In genomic region chr3:100893590-100893989, GRCh38 we compare ENCODE assay signal across 8 cellular contexts.
DNase-seq lines count a peak whose midpoint lies in the region; ATAC-seq, FAIRE-seq and TF ChIP-seq lines count a peak whose summit lies in the region.

No MANE protein-coding gene starts in this region.

- intact Hi-C loops in HCT116 (cut with micrococcal nuclease) (loop anchor here (1.0 to 10.0 kb wide), 3 partner anchors 303 to 579 kb away; no protein-coding TSS in a partner anchor), GM12878 (cut with micrococcal nuclease; ENCODE audit: unreplicated experiment) (loop anchor here (5.0 kb wide), 1 partner anchor 489 kb away; no protein-coding TSS in a partner anchor)

- H3K36me3 ChIP-seq in HCT116 (ENCODE audit: control insufficient read depth in 1 of 2, insufficient read depth in 2 of 2, low read length in 2 of 2) (no peaks in the 10 kb centered on the region), GM12878 (ENCODE audit: control insufficient read depth in 2 of 2, insufficient read depth in 2 of 2, low read length in 1 of 2) (no peaks in the 10 kb centered on the region), liver (ENCODE audit: control insufficient read depth in 4 of 4, insufficient read depth in 3 of 4, low read depth in 1 of 4, low read length in 3 of 4) (no peaks in the 10 kb centered on the region)

- H3K4me1 ChIP-seq in HCT116 (ENCODE audit: control insufficient read depth in 1 of 2, insufficient read depth in 2 of 2, low read length in 2 of 2) (no peaks in the 10 kb centered on the region), GM12878 (ENCODE audit: control insufficient read depth, insufficient read depth, low read length) (peaks cover 7% of the 10 kb centered on the region), liver (ENCODE audit: control insufficient read depth in 4 of 4, insufficient read depth in 4 of 4, low read length in 3 of 4) (no peaks in the 10 kb centered on the region)

- TF ChIP-seq EP300 in GM12878 (IDR thresholded peaks at IDR 0.05; ENCODE audit: borderline replicate concordance in 1 of 2, control insufficient read depth in 1 of 2, low read depth in 2 of 2, low read length in 2 of 2), result no peak

- RAD21 ChIA-PET in HCT116 (lab: Charles Lee; ENCODE audit: low non-redundant PET in 1 of 2, low total read pairs in 2 of 2, uncharacterized antibody in 2 of 2, unreplicated experiment in 2 of 2), result interaction anchor here (0.8 to 1.5 kb wide), 2 partner anchors 302 kb away, joined by 4 to 6 read pairs; no protein-coding TSS in a partner anchor
- RAD21 ChIA-PET in GM12878 (lab: Charles Lee; ENCODE audit: unreplicated experiment), result no interaction called here

- H3K79me2 ChIP-seq in HCT116 (ENCODE audit: insufficient read depth, low read length), result no peaks in the 10 kb centered on the region
- no peaks in the 10 kb centered on the region for H3K79me2 ChIP-seq in GM12878 (ENCODE audit: control insufficient read depth, insufficient read depth, low read length)

- DNase-seq in AG04449 (ENCODE audit: low read depth, low spot score) (no peak), HCT116 (ENCODE audit: low read depth, low spot score) (no peak), GM12878 (ENCODE audit: low read depth, low spot score) (no peak), MV-4-11 (lab: John Stamatoyannopoulos, UW) (no peak), NCI-H446 treated with DMSO at 0.1 percent for 48 hours (lab: John Stamatoyannopoulos, UW) (no peak), DMS153 treated with DMSO at 0.1 percent for 48 hours (lab: John Stamatoyannopoulos, UW; ENCODE audit: unreplicated experiment) (no peak)
- DNase-seq in stimulated activated CD4-positive, alpha-beta T cell treated with anti-CD3 and anti-CD28 coated beads, Interleukin-2, amount 100 ng/mL, for 48 hours, result no peak

- H4K20me1 ChIP-seq in HCT116 (ENCODE audit: insufficient read depth) (no peaks in the 10 kb centered on the region), GM12878 (ENCODE audit: control insufficient read depth, insufficient read depth) (no peaks in the 10 kb centered on the region)

- POLR2A ChIA-PET in AG04449 (lab: Yijun Ruan, JAX) (interaction anchor here (0.8 kb wide), 1 partner anchor 303 kb away, joined by 3 read pairs; no protein-coding TSS in a partner anchor), HCT116 (lab: Charles Lee) (no interaction called here), GM12878 (lab: Charles Lee) (no interaction called here)

- TF ChIP-seq CTCF in AG04449 (IDR thresholded peaks at IDR 0.05; ENCODE audit: insufficient read depth, low read length, missing control alignments) (peak; percentile 64), HCT116 (IDR thresholded peaks at IDR 0.05 in 2 of 3, conservative IDR thresholded peaks at IDR 0.05 in 1 of 3; ENCODE audit: borderline replicate concordance in 1 of 3, insufficient read depth in 1 of 3, low read depth in 2 of 3, low read length in 2 of 3) (peak; percentile 53 to 71 (median 58); a peak in 5 of 6 replicates), GM12878 (IDR thresholded peaks at IDR 0.05 in 2 of 3, conservative IDR thresholded peaks at IDR 0.05 in 1 of 3; ENCODE audit: control insufficient read depth in 2 of 3, extremely low read depth in 1 of 3, insufficient read depth in 1 of 3, low read depth in 3 of 3, low read length in 3 of 3) (peak in 2 of 3 experiments; percentile 4 to 24; a peak in 2 of 6 replicates), liver (IDR thresholded peaks at IDR 0.05; ENCODE audit: low read depth, low read length, missing input control) (no peak)

- TF ChIP-seq POLR2A in HCT116 (IDR thresholded peaks at IDR 0.05; ENCODE audit: borderline replicate concordance, extremely low read depth, insufficient read depth, insufficient read length) (no peak), GM12878 (IDR thresholded peaks at IDR 0.05; ENCODE audit: low read depth, low read length) (no peak)

- in situ Hi-C loops in GM12878 (cut with MboI), result no loop called here

- CTCF ChIA-PET in AG04449 (lab: Yijun Ruan, JAX), result interaction anchor here (0.7 to 5.6 kb wide), 26 partner anchors 8 to 489 kb away, joined by 3 to 129 read pairs (median 5); no protein-coding TSS in a partner anchor
- CTCF ChIA-PET in HCT116 (lab: Charles Lee), result interaction anchor here (0.6 to 3.0 kb wide), 9 partner anchors 8 to 488 kb away, joined by 3 to 51 read pairs (median 3); no protein-coding TSS in a partner anchor
- CTCF ChIA-PET in GM12878 (lab: Yijun Ruan, JAX), result interaction anchor here (1.0 to 1.7 kb wide), 2 partner anchors 15 to 28 kb away, joined by 3 read pairs; no protein-coding TSS in a partner anchor

- H2AFZ ChIP-seq in HCT116 (ENCODE audit: low read depth, low read length, poor library complexity, severe bottlenecking) (no peak overlapping the region), GM12878 (ENCODE audit: control insufficient read depth, low read depth, low read length) (no peak overlapping the region)

- H3K27me3 ChIP-seq in HCT116 (ENCODE audit: insufficient read depth, low read length), result no peaks in the 10 kb centered on the region
- no peaks in the 10 kb centered on the region for H3K27me3 ChIP-seq in GM12878 (replicated peaks in 1 of 2; ENCODE audit: control insufficient read depth in 2 of 2, insufficient read depth in 2 of 2, low read length in 1 of 2)
- H3K27me3 ChIP-seq in liver (ENCODE audit: control insufficient read depth in 4 of 4, insufficient read depth in 4 of 4, low read length in 3 of 4), result no peaks in the 10 kb centered on the region

- TF ChIP-seq RAD21 in HCT116 (IDR thresholded peaks at IDR 0.05; ENCODE audit: low read depth), result peak; percentile 78
- TF ChIP-seq RAD21 in GM12878 (IDR thresholded peaks at IDR 0.05; ENCODE audit: insufficient read depth, low read depth, low read length), result no peak
- peak; percentile 64 to 76 for TF ChIP-seq RAD21 in liver (IDR thresholded peaks at IDR 0.05)

- BruUV-seq in HCT116 (replicated peaks; lab: Mats Ljungman, UMichigan) (no TSS peak), GM12878 (replicated peaks; lab: Mats Ljungman, UMichigan) (no TSS peak)

- H3K27ac ChIP-seq in HCT116 (ENCODE audit: low read depth, low read length) (no peak overlapping the region), GM12878 (ENCODE audit: control insufficient read depth, insufficient read depth) (no peak overlapping the region), liver (ENCODE audit: low read depth in 1 of 2, low read length in 2 of 2) (no peak overlapping the region)

- ATAC-seq in HCT116 (peak; percentile 75), GM12878 (no peak)

- SMC1A ChIA-PET in GM12878 (lab: Charles Lee; ENCODE audit: uncharacterized antibody, unreplicated experiment), result no interaction called here

- H3K9me2 ChIP-seq in HCT116 (ENCODE audit: insufficient read depth), result no peaks in the 10 kb centered on the region

- WGBS in GM12878 (ENCODE audit: insufficient coverage, insufficient replicate concordance, low lambda C conversion rate, missing lambda C conversion rate), result 33% methylated on average over 1 of the region's 1 CpG
- 35% methylated on average over 1 of the region's 1 CpG for WGBS in liver

- H3K9ac ChIP-seq in HCT116 (ENCODE audit: low read length) (no peak overlapping the region), GM12878 (ENCODE audit: control insufficient read depth, insufficient read depth, low read length) (no peak overlapping the region), liver (ENCODE audit: low read depth in 1 of 2, low read length in 2 of 2) (no peak overlapping the region)

- no peak overlapping the region for H3K4me3 ChIP-seq in AG04449 (ENCODE audit: low read depth, low read length)
- no peak overlapping the region for H3K4me3 ChIP-seq in HCT116 (replicated peaks in 1 of 2; ENCODE audit: low read depth in 1 of 2, low read length in 2 of 2)
- no peak overlapping the region for H3K4me3 ChIP-seq in GM12878
- no peak overlapping the region for H3K4me3 ChIP-seq in liver (ENCODE audit: low read depth in 1 of 3, low read length in 3 of 3)

- H3K9me3 ChIP-seq in HCT116 (ENCODE audit: control insufficient read depth in 1 of 2, insufficient read depth in 1 of 2, low read depth in 1 of 2, low read length in 2 of 2), result no peaks in the 10 kb centered on the region
- no peaks in the 10 kb centered on the region for H3K9me3 ChIP-seq in GM12878 (replicated peaks; ENCODE audit: control insufficient read depth, insufficient read depth, low read length)
- no peaks in the 10 kb centered on the region for H3K9me3 ChIP-seq in liver (ENCODE audit: control insufficient read depth in 4 of 4, low read length in 3 of 4)

- no peak for FAIRE-seq in GM12878 (lab: Jason Lieb, UNC)

- H3K4me2 ChIP-seq in HCT116 (ENCODE audit: low read length) (no peak overlapping the region), GM12878 (ENCODE audit: control insufficient read depth, insufficient read depth) (no peak overlapping the region)

TF ChIP-seq in HCT116, 20 proteins besides CTCF, POLR2A, EP300 and RAD21:
- TF ChIP-seq POLR2AphosphoS5 (IDR thresholded peaks at IDR 0.05; ENCODE audit: low read depth, low read length) (no peak), SP1 (IDR thresholded peaks at IDR 0.05; ENCODE audit: low read depth) (no peak)

TF ChIP-seq in GM12878, 131 proteins besides CTCF, POLR2A, EP300 and RAD21 (continues in another document):
- TF ChIP-seq ATF3 (IDR thresholded peaks at IDR 0.05; ENCODE audit: borderline replicate concordance, extremely low read depth, low read depth, low read length) (no peak), RCOR1 (conservative IDR thresholded peaks at IDR 0.05; ENCODE audit: low read depth, low read length) (no peak), GABPA (IDR thresholded peaks at IDR 0.05; ENCODE audit: low read depth) (no peak)

TF ChIP-seq in liver, 16 proteins besides CTCF, POLR2A, EP300 and RAD21 (continues in another document):
- TF ChIP-seq GABPA (IDR thresholded peaks at IDR 0.05 in 1 of 2, conservative IDR thresholded peaks at IDR 0.05 in 1 of 2), result no peak
- no peak for TF ChIP-seq YY1 (IDR thresholded peaks at IDR 0.05)
- no peak for TF ChIP-seq ZBTB33 (IDR thresholded peaks at IDR 0.05)
- no peak for TF ChIP-seq HNF4G (IDR thresholded peaks at IDR 0.05)
- TF ChIP-seq JUND (IDR thresholded peaks at IDR 0.05), result no peak
- TF ChIP-seq SP1 (IDR thresholded peaks at IDR 0.05), result no peak
